ENCODE assay signal across 2 cellular contexts in genomic region chr7:75712517-75713361, GRCh38.
TF ChIP-seq lines count a peak whose summit lies in the region.

No MANE protein-coding gene starts in this region.

TF ChIP-seq in GM23338, 12 proteins besides CTCF, POLR2A, EP300 and RAD21 (continued from another document):
- no peak for TF ChIP-seq ZNF462 (CRISPR knock-in tag; IDR thresholded peaks at IDR 0.05)
- TF ChIP-seq, protein P1, sequence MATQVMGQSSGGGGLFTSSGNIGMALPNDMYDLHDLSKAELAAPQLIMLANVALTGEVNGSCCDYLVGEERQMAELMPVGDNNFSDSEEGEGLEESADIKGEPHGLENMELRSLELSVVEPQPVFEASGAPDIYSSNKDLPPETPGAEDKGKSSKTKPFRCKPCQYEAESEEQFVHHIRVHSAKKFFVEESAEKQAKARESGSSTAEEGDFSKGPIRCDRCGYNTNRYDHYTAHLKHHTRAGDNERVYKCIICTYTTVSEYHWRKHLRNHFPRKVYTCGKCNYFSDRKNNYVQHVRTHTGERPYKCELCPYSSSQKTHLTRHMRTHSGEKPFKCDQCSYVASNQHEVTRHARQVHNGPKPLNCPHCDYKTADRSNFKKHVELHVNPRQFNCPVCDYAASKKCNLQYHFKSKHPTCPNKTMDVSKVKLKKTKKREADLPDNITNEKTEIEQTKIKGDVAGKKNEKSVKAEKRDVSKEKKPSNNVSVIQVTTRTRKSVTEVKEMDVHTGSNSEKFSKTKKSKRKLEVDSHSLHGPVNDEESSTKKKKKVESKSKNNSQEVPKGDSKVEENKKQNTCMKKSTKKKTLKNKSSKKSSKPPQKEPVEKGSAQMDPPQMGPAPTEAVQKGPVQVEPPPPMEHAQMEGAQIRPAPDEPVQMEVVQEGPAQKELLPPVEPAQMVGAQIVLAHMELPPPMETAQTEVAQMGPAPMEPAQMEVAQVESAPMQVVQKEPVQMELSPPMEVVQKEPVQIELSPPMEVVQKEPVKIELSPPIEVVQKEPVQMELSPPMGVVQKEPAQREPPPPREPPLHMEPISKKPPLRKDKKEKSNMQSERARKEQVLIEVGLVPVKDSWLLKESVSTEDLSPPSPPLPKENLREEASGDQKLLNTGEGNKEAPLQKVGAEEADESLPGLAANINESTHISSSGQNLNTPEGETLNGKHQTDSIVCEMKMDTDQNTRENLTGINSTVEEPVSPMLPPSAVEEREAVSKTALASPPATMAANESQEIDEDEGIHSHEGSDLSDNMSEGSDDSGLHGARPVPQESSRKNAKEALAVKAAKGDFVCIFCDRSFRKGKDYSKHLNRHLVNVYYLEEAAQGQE (IDR thresholded peaks at IDR 0.05; ENCODE audit: unreplicated experiment), result no peak
- TF ChIP-seq EZH2phosphoT487 (IDR thresholded peaks at IDR 0.05; ENCODE audit: unreplicated experiment), result no peak
- TF ChIP-seq ETS1 (IDR thresholded peaks at IDR 0.05), result no peak

TF ChIP-seq in WTC11, 78 proteins besides CTCF, POLR2A, EP300 and RAD21 (continued from another document):
- TF ChIP-seq HMGA2 (CRISPR knock-in tag; IDR thresholded peaks at IDR 0.05), result no peak
- TF ChIP-seq ZNF671 (CRISPR knock-in tag; IDR thresholded peaks at IDR 0.05), result no peak
- no peak for TF ChIP-seq CREB1 (CRISPR knock-in tag; IDR thresholded peaks at IDR 0.05)
- TF ChIP-seq ATF1 (CRISPR knock-in tag; IDR thresholded peaks at IDR 0.05), result no peak
- TF ChIP-seq, protein P2, sequence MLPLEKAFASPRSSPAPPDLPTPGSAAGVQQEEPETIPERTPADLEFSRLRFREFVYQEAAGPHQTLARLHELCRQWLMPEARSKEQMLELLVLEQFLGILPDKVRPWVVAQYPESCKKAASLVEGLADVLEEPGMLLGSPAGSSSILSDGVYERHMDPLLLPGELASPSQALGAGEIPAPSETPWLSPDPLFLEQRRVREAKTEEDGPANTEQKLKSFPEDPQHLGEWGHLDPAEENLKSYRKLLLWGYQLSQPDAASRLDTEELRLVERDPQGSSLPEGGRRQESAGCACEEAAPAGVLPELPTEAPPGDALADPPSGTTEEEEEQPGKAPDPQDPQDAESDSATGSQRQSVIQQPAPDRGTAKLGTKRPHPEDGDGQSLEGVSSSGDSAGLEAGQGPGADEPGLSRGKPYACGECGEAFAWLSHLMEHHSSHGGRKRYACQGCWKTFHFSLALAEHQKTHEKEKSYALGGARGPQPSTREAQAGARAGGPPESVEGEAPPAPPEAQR (CRISPR knock-in tag; IDR thresholded peaks at IDR 0.05), result no peak
- no peak for TF ChIP-seq GTF2I (CRISPR knock-in tag; conservative IDR thresholded peaks at IDR 0.05)
- TF ChIP-seq ZNF416 (CRISPR knock-in tag; IDR thresholded peaks at IDR 0.05), result no peak
- TF ChIP-seq ZNF396 (CRISPR knock-in tag; IDR thresholded peaks at IDR 0.05; ENCODE audit: borderline replicate concordance), result no peak
